In genomic region chr4:5204781-5205180, GRCh38 we compare ENCODE assay signal across 1 cellular context.
TF ChIP-seq lines count a peak whose summit lies in the region.

No MANE protein-coding gene starts in this region.

TF ChIP-seq in HepG2, 621 proteins besides CTCF, POLR2A, EP300 and RAD21 (continued from another document):
- no peak for TF ChIP-seq PRDM10 (CRISPR knock-in tag; IDR thresholded peaks at IDR 0.05; ENCODE audit: low read depth)
